ENCODE assay signal across 1 cellular context in genomic region chr11:33898957-33899356, GRCh38.
TF ChIP-seq lines count a peak whose summit lies in the region.

No MANE protein-coding gene starts in this region.

TF ChIP-seq in K562, 482 proteins besides CTCF, POLR2A, EP300 and RAD21 (continues in another document):
- no peak for TF ChIP-seq MGA (IDR thresholded peaks at IDR 0.05)
- peak; percentile 31; the same call in 1 of the 2 replicates for TF ChIP-seq FOXM1 (IDR thresholded peaks at IDR 0.05; ENCODE audit: low read depth)
- TF ChIP-seq FOXM1 (CRISPR knock-in tag; IDR thresholded peaks at IDR 0.05; ENCODE audit: low read depth), result no peak
- no peak for TF ChIP-seq ELK1 (CRISPR knock-in tag; IDR thresholded peaks at IDR 0.05)
- no peak for TF ChIP-seq ZNF354B (CRISPR knock-in tag; IDR thresholded peaks at IDR 0.05)
- TF ChIP-seq POLR3G (IDR thresholded peaks at IDR 0.05; ENCODE audit: extremely low read depth, insufficient read length, insufficient replicate concordance), result no peak
- no peak for TF ChIP-seq RHOXF2B (CRISPR knock-in tag; conservative IDR thresholded peaks at IDR 0.05)
- TF ChIP-seq TCF3 (CRISPR knock-in tag; IDR thresholded peaks at IDR 0.05), result peak; percentile 80
- no peak for TF ChIP-seq ZNF740 (CRISPR knock-in tag; IDR thresholded peaks at IDR 0.05)
- TF ChIP-seq ZNF740 (tag; IDR thresholded peaks at IDR 0.05), result no peak
- peak; percentile 65 for TF ChIP-seq NCOR1 (IDR thresholded peaks at IDR 0.05)
- TF ChIP-seq TAL1 (IDR thresholded peaks at IDR 0.05), result peak; percentile 64
- peak; percentile 86 for TF ChIP-seq ARID1B (IDR thresholded peaks at IDR 0.05)
- TF ChIP-seq ZNF263 (CRISPR knock-in tag; IDR thresholded peaks at IDR 0.05; ENCODE audit: borderline replicate concordance), result no peak
- TF ChIP-seq KLF10 (CRISPR knock-in tag; IDR thresholded peaks at IDR 0.05), result no peak
- no peak for TF ChIP-seq XRCC4 (IDR thresholded peaks at IDR 0.05; ENCODE audit: extremely low read depth, insufficient read depth, insufficient read length)
- no peak for TF ChIP-seq E2F1 (CRISPR knock-in tag; IDR thresholded peaks at IDR 0.05)
- no peak for TF ChIP-seq MIER1 (IDR thresholded peaks at IDR 0.05; ENCODE audit: low read depth)
- no peak for TF ChIP-seq CBX8 (IDR thresholded peaks at IDR 0.05; ENCODE audit: borderline replicate concordance, extremely low read depth, low read depth, low read length, poor library complexity, severe bottlenecking)
- TF ChIP-seq ZNF830 (CRISPR knock-in tag; IDR thresholded peaks at IDR 0.05), result no peak
- 0 out of 2 replicates have a peak, but pooled peaks have one; percentile 3 for TF ChIP-seq CREM (IDR thresholded peaks at IDR 0.05; ENCODE audit: low read depth)
- TF ChIP-seq GTF2F1 (IDR thresholded peaks at IDR 0.05; ENCODE audit: low read depth, low read length), result no peak
- no peak for TF ChIP-seq EZH2 (IDR thresholded peaks at IDR 0.05; ENCODE audit: borderline replicate concordance, low read depth, low read length)
- peak; percentile 67 for TF ChIP-seq TEAD4 (IDR thresholded peaks at IDR 0.05; ENCODE audit: low read length)
- no peak for TF ChIP-seq TEAD4 (CRISPR knock-in tag; IDR thresholded peaks at IDR 0.05; ENCODE audit: borderline replicate concordance)
- TF ChIP-seq NFRKB (IDR thresholded peaks at IDR 0.05; ENCODE audit: low read depth), result no peak
- no peak for TF ChIP-seq SRSF9 (IDR thresholded peaks at IDR 0.05; ENCODE audit: borderline replicate concordance, low read depth, low read length)
- no peak for TF ChIP-seq KLF6 (CRISPR knock-in tag; IDR thresholded peaks at IDR 0.05; ENCODE audit: borderline replicate concordance)
- TF ChIP-seq MTA2 (IDR thresholded peaks at IDR 0.05; ENCODE audit: low read depth), result peak; percentile 41; the same call in 1 of the 2 replicates
- TF ChIP-seq AFF1 (IDR thresholded peaks at IDR 0.05; ENCODE audit: low read depth in 1 of 2, partially characterized antibody in 2 of 2), result no peak
- TF ChIP-seq CTBP1 (IDR thresholded peaks at IDR 0.05; ENCODE audit: borderline replicate concordance), result 0 out of 2 replicates have a peak, but pooled peaks have one; percentile 10
- no peak for TF ChIP-seq HMBOX1 (IDR thresholded peaks at IDR 0.05)
- TF ChIP-seq HMG20A (CRISPR knock-in tag; conservative IDR thresholded peaks at IDR 0.05), result no peak
- TF ChIP-seq MXD1 (CRISPR knock-in tag; IDR thresholded peaks at IDR 0.05; ENCODE audit: borderline replicate concordance, poor library complexity, severe bottlenecking), result no peak
- TF ChIP-seq NFIC (IDR thresholded peaks at IDR 0.05), result peak; percentile 2; the same call in 1 of the 2 replicates
- no peak; the same call in 1 of the 2 replicates for TF ChIP-seq MAX (CRISPR knock-in tag; IDR thresholded peaks at IDR 0.05)
- TF ChIP-seq KDM1A (IDR thresholded peaks at IDR 0.05), result peak; percentile 20 to 32; a peak in 2 of 4 replicates
- TF ChIP-seq PCBP2 (IDR thresholded peaks at IDR 0.05; ENCODE audit: low read depth, low read length, poor library complexity, severe bottlenecking), result no peak
- TF ChIP-seq ZNF512 (tag; IDR thresholded peaks at IDR 0.05), result no peak
- TF ChIP-seq CBFA2T3 (IDR thresholded peaks at IDR 0.05), result peak; percentile 81
- no peak for TF ChIP-seq RUNX1 (IDR thresholded peaks at IDR 0.05; ENCODE audit: low read depth)
